Comparison of ENCODE assay signal across 14 cellular contexts in genomic region chr9:120933310-120934044, GRCh38. TPM values are rescaled to one million over a fixed set of nuclear protein-coding genes. Genes with fewer than 3 reads are reported as not detected.
DNase-seq lines count a peak whose midpoint lies in the region; ATAC-seq and TF ChIP-seq lines count a peak whose summit lies in the region.
"Had no signal": no experiment of that assay in that cellular context is flagged by ENCODE, and none has a peak within 500 bp of the region (broad histone marks: within the 10 kb centered on the region; RNA-seq: fewer than 3 reads in every experiment).

No MANE protein-coding gene starts in this region.

- no peaks in the 10 kb centered on the region for H4K20me1 ChIP-seq in Loucy (ENCODE audit: insufficient read depth, low read length, poor library complexity, severe bottlenecking)

- no peaks in the 10 kb centered on the region for H3K27me3 ChIP-seq in Loucy (ENCODE audit: insufficient read depth, low read length, poor library complexity, severe bottlenecking)
- H3K27me3 ChIP-seq: foreskin keratinocyte, neutrophil had no signal

- peaks cover 1% of the 10 kb centered on the region for H3K36me3 Mint-ChIP-seq in activated CD4-positive, alpha-beta T cell treated with anti-CD3 and anti-CD28 coated beads, Interleukin-2, amount 10 ng/mL, durations not matched to agents 24 days and 14 days (ENCODE audit: low read depth)
- H3K36me3 Mint-ChIP-seq in stimulated activated naive B cell treated with anti-CD40 and anti-IgM and Interleukin-4, amounts not matched to agents 10 μg/mL and 1 μg/mL and 100 μg/mL, for 72 hours, result peaks cover 0 to 3% of the 10 kb centered on the region in 2 donors

- no peak for DNase-seq in activated CD4-positive, alpha-beta T cell treated with anti-CD3 and anti-CD28 coated beads, Interleukin-2, amount 10 ng/mL, durations not matched to agents 24 days and 14 days
- DNase-seq in activated CD4-positive, alpha-beta T cell treated with anti-CD3 and anti-CD28 coated beads for 1 hour, result no peak
- DNase-seq in coronary artery (ENCODE audit: low spot score) (peak; percentile 68), HUDEP-2 (lab: John Stamatoyannopoulos, UW; ENCODE audit: unreplicated experiment in 76 of 76) (no peak)
- DNase-seq in stimulated activated naive B cell treated with anti-CD40 and anti-IgM and Interleukin-4, amounts not matched to agents 10 μg/mL and 1 μg/mL and 100 μg/mL, for 72 hours, result no peak
- DNase-seq: activated gamma-delta T cell, cortex of kidney, foreskin keratinocyte, NCI-H2227 treated with DMSO at 0.1 percent for 48 hours had no signal

- H3K9me3 Mint-ChIP-seq in activated CD4-positive, alpha-beta T cell treated with anti-CD3 and anti-CD28 coated beads, Interleukin-2, amount 10 ng/mL, durations not matched to agents 24 days and 14 days, result no peaks in the 10 kb centered on the region
- H3K9me3 Mint-ChIP-seq in stimulated activated naive B cell treated with anti-CD40 and anti-IgM and Interleukin-4, amounts not matched to agents 10 μg/mL and 1 μg/mL and 100 μg/mL, for 72 hours, result no peaks in the 10 kb centered on the region

- H3K4me1 Mint-ChIP-seq in activated CD4-positive, alpha-beta T cell treated with anti-CD3 and anti-CD28 coated beads, Interleukin-2, amount 10 ng/mL, durations not matched to agents 24 days and 14 days, result peaks cover 73% of the 10 kb centered on the region
- H3K4me1 Mint-ChIP-seq in stimulated activated naive B cell treated with anti-CD40 and anti-IgM and Interleukin-4, amounts not matched to agents 10 μg/mL and 1 μg/mL and 100 μg/mL, for 72 hours, result peaks cover 61 to 90% of the 10 kb centered on the region in 2 donors

- H3K4me2 ChIP-seq in Loucy (ENCODE audit: low read depth, low read length, poor library complexity, severe bottlenecking), result no peak overlapping the region
- H3K4me2 ChIP-seq: A549 had no signal

- intact Hi-C loops in activated CD4-positive, alpha-beta T cell treated with anti-CD3 and anti-CD28 coated beads, Interleukin-2, amount 10 ng/mL, durations not matched to agents 24 days and 14 days (cut with micrococcal nuclease), result loop anchor here (2.0 kb wide), 1 partner anchor 13 kb away; no protein-coding TSS in a partner anchor

- no peaks in the 10 kb centered on the region for H3K27me3 Mint-ChIP-seq in activated CD4-positive, alpha-beta T cell treated with anti-CD3 and anti-CD28 coated beads, Interleukin-2, amount 10 ng/mL, durations not matched to agents 24 days and 14 days
- H3K27me3 Mint-ChIP-seq in stimulated activated naive B cell treated with anti-CD40 and anti-IgM and Interleukin-4, amounts not matched to agents 10 μg/mL and 1 μg/mL and 100 μg/mL, for 72 hours, result no peaks in the 10 kb centered on the region

- H3K36me3 ChIP-seq in Loucy (ENCODE audit: insufficient read depth, low read length), result no peaks in the 10 kb centered on the region
- H3K36me3 ChIP-seq: neutrophil had no signal

- H3K4me3 ChIP-seq in Loucy (ENCODE audit: low read length, poor library complexity, severe bottlenecking), result no peak overlapping the region
- no peak overlapping the region for H3K4me3 ChIP-seq in coronary artery
- H3K4me3 ChIP-seq: A549 had no signal

- peak overlapping the region; percentile 17 for H3K9ac ChIP-seq in Loucy (ENCODE audit: low read depth, low read length, poor library complexity, severe bottlenecking)

- peaks cover 1% of the 10 kb centered on the region; the same call in 1 of the 2 replicates for H3K79me2 ChIP-seq in Loucy (ENCODE audit: insufficient read depth, low read length)

- H3K9me2 ChIP-seq in Loucy (replicated peaks; ENCODE audit: low read depth, low read length), result no peaks in the 10 kb centered on the region

- H3K27ac ChIP-seq in coronary artery, result peak overlapping the region; percentile 87 to 98

- peak overlapping the region; percentile 76 for H3K27ac Mint-ChIP-seq in activated CD4-positive, alpha-beta T cell treated with anti-CD3 and anti-CD28 coated beads, Interleukin-2, amount 10 ng/mL, durations not matched to agents 24 days and 14 days
- H3K27ac Mint-ChIP-seq in stimulated activated naive B cell treated with anti-CD40 and anti-IgM and Interleukin-4, amounts not matched to agents 10 μg/mL and 1 μg/mL and 100 μg/mL, for 72 hours, result peak overlapping the region; percentile 90

- H3F3A ChIP-seq in Loucy (ENCODE audit: low read depth), result peaks cover 9% of the 10 kb centered on the region; the same call in 1 of the 2 replicates

- no peak for ATAC-seq in stimulated activated naive B cell treated with anti-CD40 and anti-IgM and Interleukin-4, amounts not matched to agents 10 μg/mL and 1 μg/mL and 100 μg/mL, for 72 hours (replicated peaks)
- no peak for ATAC-seq in GM21447 (IDR thresholded peaks at IDR 0.05; ENCODE audit: unreplicated experiment)
- ATAC-seq in GM21619 (IDR thresholded peaks at IDR 0.05; ENCODE audit: unreplicated experiment), result no peak
- ATAC-seq: A549, foreskin keratinocyte had no signal

- no peaks in the 10 kb centered on the region for H3K9me3 ChIP-seq in Loucy (ENCODE audit: insufficient read depth, low read depth, low read length)
- H3K9me3 ChIP-seq: A549, neutrophil had no signal

- H3K4me3 Mint-ChIP-seq in activated CD4-positive, alpha-beta T cell treated with anti-CD3 and anti-CD28 coated beads, Interleukin-2, amount 10 ng/mL, durations not matched to agents 24 days and 14 days, result peak overlapping the region; percentile 17
- peak overlapping the region; percentile 6 to 48 for H3K4me3 Mint-ChIP-seq in stimulated activated naive B cell treated with anti-CD40 and anti-IgM and Interleukin-4, amounts not matched to agents 10 μg/mL and 1 μg/mL and 100 μg/mL, for 72 hours

- H2AFZ ChIP-seq in Loucy (ENCODE audit: low read length), result no peak overlapping the region

- peaks cover 82% of the 10 kb centered on the region for H3K4me1 ChIP-seq in Loucy (ENCODE audit: insufficient read depth, low read length, poor library complexity, severe bottlenecking)

- TF ChIP-seq CTCF in Loucy (conservative IDR thresholded peaks at IDR 0.05; ENCODE audit: low read length) (no peak), coronary artery (IDR thresholded peaks at IDR 0.05) (no peak)

RNA-seq across cellular contexts. Expression of gene TRAF1, which starts 6.9 kb away (rescaled TPM):
- 164 and 166 TPM in 2 replicates for total RNA-seq in activated CD4-positive, alpha-beta T cell treated with anti-CD3 and anti-CD28 coated beads, Interleukin-2, amount 10 ng/mL, durations not matched to agents 24 days and 14 days

RNA-seq across cellular contexts. Expression of gene PHF19, which starts 56.5 kb away (rescaled TPM):
- 132 and 144 TPM in 2 replicates for total RNA-seq in activated CD4-positive, alpha-beta T cell treated with anti-CD3 and anti-CD28 coated beads, Interleukin-2, amount 10 ng/mL, durations not matched to agents 24 days and 14 days
